Comparison of ENCODE assay signal across 8 cellular contexts in genomic region chr2:209423562-209424541, GRCh38. TPM values are rescaled to one million over a fixed set of nuclear protein-coding genes. Genes with fewer than 3 reads are reported as not detected.
A peak's percentile ranks its signal among the peaks of the same experiment; 100 is the strongest.
DNase-seq lines count a peak whose midpoint lies in the region; ATAC-seq, FAIRE-seq and TF ChIP-seq lines count a peak whose summit lies in the region.

Gene MAP2, plus strand, starts transcription at chr2:209424047. Its CDS starts 229,124 bp downstream, at chr2:209653171.

- peak within 1 kb of the TSS; percentile 71 for H3K4me2 ChIP-seq in keratinocyte (ENCODE audit: control insufficient read depth, extremely low read depth, insufficient read depth, low read depth, low read length)

- peak within 1 kb of the TSS; percentile 66 to 83 (median 82) for H3K4me3 ChIP-seq in keratinocyte (ENCODE audit: control insufficient read depth in 2 of 3, extremely low read depth in 1 of 3, insufficient read depth in 2 of 3, low read depth in 1 of 3, low read length in 3 of 3)

- H2AFZ ChIP-seq in keratinocyte (ENCODE audit: control insufficient read depth, low read length): peak within 1 kb of the TSS; percentile 87

- H3K79me2 ChIP-seq in keratinocyte (ENCODE audit: control insufficient read depth, insufficient read depth, low read length): peaks cover 10% of the 10 kb centered on the region

- H3K9ac ChIP-seq in keratinocyte (ENCODE audit: control insufficient read depth, extremely low read depth, insufficient read depth, low read length): peak within 1 kb of the TSS; percentile 78

- H4K20me1 ChIP-seq in keratinocyte (ENCODE audit: control insufficient read depth, extremely low read depth, insufficient read depth, low read length): no peaks in the 10 kb centered on the region

- ATAC-seq in GM18873 (IDR thresholded peaks at IDR 0.05; ENCODE audit: low FRiP score, unreplicated experiment) (peak; percentile 91), HG03135 (IDR thresholded peaks at IDR 0.05; ENCODE audit: unreplicated experiment) (peak; percentile 99)

- no peaks in the 10 kb centered on the region for H3K9me3 ChIP-seq in keratinocyte (ENCODE audit: control insufficient read depth, low read depth, low read length)

- in situ Hi-C loops in ACHN (cut with HindIII; ENCODE audit: low pct_ligation_motif_present, low pct_unique_long_range_greater_than_20kb, low sequenced_read_pairs): no loop called here

- H3K27me3 ChIP-seq in keratinocyte (ENCODE audit: control insufficient read depth, extremely low read depth, insufficient read depth, low read length): no peaks in the 10 kb centered on the region

- H3K4me1 ChIP-seq in keratinocyte (ENCODE audit: control insufficient read depth, extremely low read depth, insufficient read depth, low read length): peaks cover 30% of the 10 kb centered on the region

- dilution Hi-C loops in keratinocyte (cut with MboI; ENCODE audit: extremely low pct_ligation_motif_present, low sequenced_read_pairs): no loop called here

- peak within 1 kb of the TSS; percentile 52 for H3K27ac ChIP-seq in keratinocyte (ENCODE audit: control insufficient read depth, insufficient read depth, low read length)

- no peaks in the 10 kb centered on the region for H3K36me3 ChIP-seq in keratinocyte (ENCODE audit: control insufficient read depth in 2 of 2, extremely low read depth in 1 of 2, insufficient read depth in 2 of 2, low read length in 2 of 2)

- peak; percentile 38 to 85 (median 77) for TF ChIP-seq CTCF in keratinocyte (optimal IDR thresholded peaks at IDR 0.05 in 1 of 3, IDR thresholded peaks at IDR 0.05 in 1 of 3, conservative IDR thresholded peaks at IDR 0.05 in 1 of 3; ENCODE audit: extremely low read depth in 1 of 3, insufficient read depth in 2 of 3, low read length in 3 of 3)

- DNase-seq in ACHN (peak; percentile 92), NCI-H2171 (lab: John Stamatoyannopoulos, UW) (peak; percentile 87), cerebellar nuclear complex (lab: John Stamatoyannopoulos, UW) (peak; percentile 27 to 60), keratinocyte (ENCODE audit: low read depth, low spot score) (no peak)
- DNase-seq in activated CD4-positive, CD25-positive, alpha-beta regulatory T cell (lab: John Stamatoyannopoulos, UW): peak in 3 of 4 experiments; percentile 6 to 7 (median 6)
- DNase-seq in stimulated activated CD4-positive, alpha-beta T cell treated with anti-CD3 and anti-CD28 coated beads, Interleukin-12 subunit alpha, Interleukin-12 subunit beta, amount 100 ng/mL, for 4 hours: peak; percentile 57

- no peaks in the 10 kb centered on the region for H3K9me1 ChIP-seq in keratinocyte (ENCODE audit: control insufficient read depth, extremely low read depth, insufficient read depth, low read length)

- no peak for FAIRE-seq in keratinocyte (lab: Jason Lieb, UNC)

RNA-seq across cellular contexts. Expression of gene MAP2, which starts in this region (rescaled TPM):
- polyA plus RNA-seq in keratinocyte: 11.9 to 27.1 TPM (median 16.2 TPM) in 3 replicates
- polyA plus RNA-seq in keratinocyte (2011; ENCODE audit: low read depth): 151 TPM
- polyA plus RNA-seq in keratinocyte (2011; cell fraction: cytosol; rRNA removed): 17.7 and 30.9 TPM in 2 replicates
- polyA plus RNA-seq in keratinocyte (2011; cell fraction: nucleus; rRNA removed): 42.6 and 47.7 TPM in 2 replicates
- polyA plus RNA-seq in keratinocyte (2012; ENCODE audit: low replicate concordance): 16.6 and 82.0 TPM in 2 replicates
- polyA minus RNA-seq in keratinocyte: 41.0 to 74.8 TPM (median 46.1 TPM) in 3 replicates
- 19.8 TPM for polyA minus RNA-seq in keratinocyte (2011; cell fraction: cytosol; rRNA and poly(A)+ RNA removed)
- 53.9 and 89.6 TPM in 2 replicates for polyA minus RNA-seq in keratinocyte (2011; cell fraction: nucleus; rRNA and poly(A)+ RNA removed)
